Comparison of ENCODE assay signal across 7 cellular contexts in genomic region chr2:87349006-87349405, GRCh38.
DNase-seq lines count a peak whose midpoint lies in the region; ATAC-seq and TF ChIP-seq lines count a peak whose summit lies in the region.
"Not testable (repeated sequence)": the region's sequence is repeated elsewhere in the genome, so short reads cannot be mapped to it uniquely, and the experiment has no call there.

No MANE protein-coding gene starts in this region.

- not testable (repeated sequence) for H3K27ac Mint-ChIP-seq in GM23338, nephron progenitor cell

- peak overlapping the region; percentile 86 for H2BK5ac ChIP-seq in trophoblast cell (ENCODE audit: low read depth, low read length, poor library complexity)

- not testable (repeated sequence) for H4K20me1 ChIP-seq in GM23338 (replicated peaks; ENCODE audit: insufficient read depth)

- H3K4me3 ChIP-seq in GM23338 (peak overlapping the region; percentile 39; the same call in 1 of the 2 replicates), SJSA1 (peak overlapping the region; percentile 21), lung (peak overlapping the region; percentile 27), trophoblast cell (ENCODE audit: low read depth, low read length) (peak overlapping the region; percentile 72)
- not testable (repeated sequence) for H3K4me3 ChIP-seq in fibroblast of villous mesenchyme (ENCODE audit: low read depth, low read length)

- not testable (repeated sequence) for H3K4me1 Mint-ChIP-seq in GM23338
- H3K4me1 Mint-ChIP-seq in nephron progenitor cell, result peaks cover 11% of the 10 kb centered on the region

- H3K27me3 ChIP-seq in GM23338 (ENCODE audit: insufficient read depth); SJSA1 (replicated peaks); lung (ENCODE audit: control insufficient read depth, insufficient read depth); trophoblast cell (ENCODE audit: insufficient read depth, low read length): not testable (repeated sequence)

- H3K14ac ChIP-seq in trophoblast cell (ENCODE audit: low read length), result peak overlapping the region; percentile 79

- H3K23ac ChIP-seq in trophoblast cell (ENCODE audit: low read length), result not testable (repeated sequence)

- H4K91ac ChIP-seq in trophoblast cell (ENCODE audit: low read depth, low read length), result peak overlapping the region; percentile 73

- H3K36me3 ChIP-seq in GM23338 (ENCODE audit: insufficient read depth); SJSA1; lung (ENCODE audit: control insufficient read depth in 2 of 2, insufficient read depth in 2 of 2, low read length in 2 of 2); trophoblast cell (ENCODE audit: control insufficient read depth in 1 of 2, insufficient read depth in 2 of 2, low read length in 2 of 2): not testable (repeated sequence)

- H2BK120ac ChIP-seq in trophoblast cell (ENCODE audit: insufficient read depth, low read length, poor library complexity), result peak overlapping the region; percentile 80

- H3F3A ChIP-seq in GM23338 (replicated peaks; ENCODE audit: low read depth), result not testable (repeated sequence)

- not testable (repeated sequence) for H3K4me3 Mint-ChIP-seq in GM23338
- H3K4me3 Mint-ChIP-seq in nephron progenitor cell, result peak overlapping the region; percentile 81

- H3K27ac ChIP-seq in GM23338 (ENCODE audit: low read depth); SJSA1; lung (ENCODE audit: low read depth in 1 of 2, low read length in 1 of 2): not testable (repeated sequence)
- H3K27ac ChIP-seq in trophoblast cell (ENCODE audit: low read depth, low read length), result peak overlapping the region; percentile 79

- H3K79me2 ChIP-seq in GM23338 (replicated peaks; ENCODE audit: insufficient read depth); trophoblast cell (ENCODE audit: control insufficient read depth, insufficient read depth, low read length, poor library complexity): not testable (repeated sequence)

- H4K12ac ChIP-seq in trophoblast cell (ENCODE audit: low read depth, low read length), result not testable (repeated sequence)

- H3K9ac ChIP-seq in trophoblast cell (ENCODE audit: low read length), result not testable (repeated sequence)

- WGBS in lung, 2 donors, result 55 to 91% methylated on average over 35 to 51 of the region's 53 CpGs
- WGBS in trophoblast cell (ENCODE audit: extremely low coverage, insufficient coverage, insufficient read length), result no CpG with 5 or more reads among the region's 53 CpGs

- not testable (repeated sequence) for H3K4me2 ChIP-seq in GM23338; trophoblast cell (ENCODE audit: low read length)

- not testable (repeated sequence) for H3K9me2 ChIP-seq in GM23338 (ENCODE audit: insufficient read depth)

- not testable (repeated sequence) for ATAC-seq in GM23338; lung (ENCODE audit: insufficient read depth, low FRiP score)

- H3K18ac ChIP-seq in trophoblast cell (ENCODE audit: low read length), result peak overlapping the region; percentile 35

- peak overlapping the region; percentile 54 for H4K8ac ChIP-seq in trophoblast cell (ENCODE audit: low read depth, low read length)

- H3K4ac ChIP-seq in trophoblast cell (ENCODE audit: low read depth, low read length), result not testable (repeated sequence)

- not testable (repeated sequence) for H3K4me1 ChIP-seq in GM23338 (ENCODE audit: insufficient read depth); SJSA1 (replicated peaks); lung (ENCODE audit: control insufficient read depth in 2 of 2, insufficient read depth in 2 of 2, low read length in 2 of 2); trophoblast cell (ENCODE audit: control insufficient read depth in 1 of 2, insufficient read depth in 2 of 2, low read length in 2 of 2)

- H3K27me3 Mint-ChIP-seq in GM23338 (ENCODE audit: insufficient read depth, low read depth, poor library complexity); nephron progenitor cell (ENCODE audit: low read depth, poor library complexity): not testable (repeated sequence)

- H2BK12ac ChIP-seq in trophoblast cell (ENCODE audit: low read length), result peak overlapping the region; percentile 71

- not testable (repeated sequence) for TF ChIP-seq CTCF in GM23338 (conservative IDR thresholded peaks at IDR 0.05; ENCODE audit: low read depth in 2 of 2); fibroblast of villous mesenchyme (IDR thresholded peaks at IDR 0.05; ENCODE audit: insufficient read depth, low read depth, low read length); lung (IDR thresholded peaks at IDR 0.05; ENCODE audit: control extremely low read depth, extremely low read depth); nephron progenitor cell (IDR thresholded peaks at IDR 0.05)

- H3K79me1 ChIP-seq in trophoblast cell (ENCODE audit: low read length), result not testable (repeated sequence)

- not testable (repeated sequence) for H2AFZ ChIP-seq in GM23338
- peak overlapping the region; percentile 78 for H2AFZ ChIP-seq in trophoblast cell (ENCODE audit: insufficient read depth, low read length, poor library complexity)

- DNase-seq in GM23338 (ENCODE audit: low spot score); lung (ENCODE audit: low spot score): not testable (repeated sequence)
- DNase-seq in SJSA1 (ENCODE audit: low read depth in 1 of 2, low spot score in 2 of 2), result peak; percentile 31 to 55
- DNase-seq in astrocyte of the hippocampus (ENCODE audit: low read depth, low spot score), result peak; percentile 16
- peak; percentile 14 for DNase-seq in fibroblast of villous mesenchyme (ENCODE audit: low read depth)
- peak; percentile 67 for DNase-seq in nephron progenitor cell
- DNase-seq in trophoblast cell, result peak in 1 of 2 donors; percentile 16

- not testable (repeated sequence) for H3K9me3 ChIP-seq in SJSA1 (replicated peaks); lung (ENCODE audit: control insufficient read depth in 2 of 2, insufficient read depth in 1 of 2, low read length in 1 of 2); trophoblast cell (ENCODE audit: insufficient read depth, low read depth, low read length)

- H3K36me3 Mint-ChIP-seq in GM23338 (ENCODE audit: low read depth); nephron progenitor cell (ENCODE audit: low read depth): not testable (repeated sequence)

- H3K9me3 Mint-ChIP-seq in GM23338, nephron progenitor cell: not testable (repeated sequence)

- H2AK5ac ChIP-seq in trophoblast cell (ENCODE audit: low read length), result not testable (repeated sequence)
